ENCODE assay signal across 30 cellular contexts in genomic region chr6:115819506-115819905, GRCh38.
"Had no signal": no experiment of that assay in that cellular context is flagged by ENCODE, and none has a peak within 500 bp of the region (broad histone marks: within the 10 kb centered on the region; RNA-seq: fewer than 3 reads in every experiment).

No MANE protein-coding gene starts in this region.

- H3K9me3 ChIP-seq: adrenal gland, breast epithelium, esophagus muscularis mucosa, gastroesophageal sphincter, heart right ventricle had no signal

- ATAC-seq: activated CD4-positive, alpha-beta T cell treated with anti-CD3 and anti-CD28 coated beads for 36 hours; activated CD8-positive, alpha-beta memory T cell treated with anti-CD3 and anti-CD28 coated beads, Interleukin-2, amount 10 ng/mL, durations not matched to agents 7 days and 5 days; activated CD8-positive, alpha-beta T cell treated with anti-CD3 and anti-CD28 coated beads, Interleukin-2, amount 10 ng/mL, durations not matched to agents 7 days and 5 days; activated naive CD8-positive, alpha-beta T cell treated with anti-CD3 and anti-CD28 coated beads, Interleukin-2, amount 50 U/mL, for 24 hours; gastroesophageal sphincter; heart right ventricle had no signal

- DNase-seq: activated CD4-positive, alpha-beta memory T cell treated with anti-CD3 and anti-CD28 coated beads for 36 hours; activated CD4-positive, alpha-beta T cell treated with anti-CD3 and anti-CD28 coated beads for 36 hours; activated CD4-positive, alpha-beta T cell treated with anti-CD3 and anti-CD28 coated beads, Interleukin-2, amount 10 ng/mL, durations not matched to agents 24 days and 14 days; activated CD4-positive, CD25-positive, alpha-beta regulatory T cell; activated CD4-positive, CD25-positive, alpha-beta regulatory T cell treated with anti-CD3 and anti-CD28 coated beads, Interleukin-2, amount 50 U/mL, for 72 hours; activated CD8-positive, alpha-beta memory T cell treated with anti-CD3 and anti-CD28 coated beads, Interleukin-2, amount 10 ng/mL, durations not matched to agents 7 days and 5 days; activated CD8-positive, alpha-beta memory T cell treated with anti-CD3 and anti-CD28 coated beads, Interleukin-2, amount 50 U/mL, for 4 hours; activated CD8-positive, alpha-beta T cell treated with anti-CD3 and anti-CD28 coated beads, Interleukin-2, amount 10 ng/mL, durations not matched to agents 7 days and 5 days; activated effector memory CD4-positive, alpha-beta T cell treated with anti-CD3 and anti-CD28 coated beads, Interleukin-2, amount 50 U/mL, for 16 hours; activated naive CD4-positive, alpha-beta T cell treated with anti-CD3 and anti-CD28 coated beads for 36 hours; activated naive CD8-positive, alpha-beta T cell treated with anti-CD3 and anti-CD28 coated beads for 36 hours; activated naive CD8-positive, alpha-beta T cell treated with anti-CD3 and anti-CD28 coated beads, Interleukin-2, amount 50 U/mL, for 24 hours; activated T-cell treated with anti-CD3 and anti-CD28 coated beads, Interleukin-2, amount 50 U/mL, for 1 hour; activated T-cell treated with anti-CD3 and anti-CD28 coated beads, Interleukin-2, amount 50 U/mL, for 48 hours; adrenal gland; amygdala; dorsolateral prefrontal cortex; effector memory CD4-positive, alpha-beta T cell; endodermal cell; erythroblast; foreskin melanocyte; heart right ventricle; T1000; WERI-Rb-1 had no signal

- H3K4me1 ChIP-seq: adrenal gland, ascending aorta, breast epithelium, esophagus muscularis mucosa, gastroesophageal sphincter, heart right ventricle had no signal

- H3K36me3 ChIP-seq: adrenal gland, ascending aorta, breast epithelium, esophagus muscularis mucosa, gastroesophageal sphincter, heart right ventricle, WERI-Rb-1 had no signal

- H3K27me3 ChIP-seq: adrenal gland, ascending aorta, breast epithelium, dorsolateral prefrontal cortex, esophagus muscularis mucosa, gastroesophageal sphincter, heart right ventricle, hepatocyte had no signal

- H3K27ac ChIP-seq: adrenal gland, ascending aorta, breast epithelium, coronary artery, dorsolateral prefrontal cortex, esophagus muscularis mucosa, gastroesophageal sphincter, heart right ventricle, hepatocyte, WERI-Rb-1 had no signal

- H3K4me3 ChIP-seq: adrenal gland, ascending aorta, breast epithelium, coronary artery, dorsolateral prefrontal cortex, esophagus muscularis mucosa, gastroesophageal sphincter, heart right ventricle, hepatocyte had no signal
